1 cellular context compared by ENCODE assay signal in genomic region chr1:121192512-121192911, GRCh38. TPM values are rescaled to one million over a fixed set of nuclear protein-coding genes. Genes with fewer than 3 reads are reported as not detected.
"Had no signal": no experiment of that assay in that cellular context is flagged by ENCODE, and none has a peak within 500 bp of the region (broad histone marks: within the 10 kb centered on the region; RNA-seq: fewer than 3 reads in every experiment).

No MANE protein-coding gene starts in this region.

RNA-seq across cellular contexts. Expression of gene FAM72B, which starts 8.4 kb away (rescaled TPM):
- total RNA-seq: Right ventricle myocardium superior had no signal
